1 cellular context compared by ENCODE assay signal in genomic region chr16:85130707-85131028, GRCh38.
TF ChIP-seq lines count a peak whose summit lies in the region.

No MANE protein-coding gene starts in this region.

TF ChIP-seq in GM23338, 12 proteins besides CTCF, POLR2A, EP300 and RAD21 (continued from another document):
- TF ChIP-seq ZNF462 (CRISPR knock-in tag; IDR thresholded peaks at IDR 0.05) (no peak), CREB1 (CRISPR knock-in tag; IDR thresholded peaks at IDR 0.05; ENCODE audit: low read depth) (no peak)
TF ChIP-seq in GM23338: peak in this region for 0.
